Comparison of ENCODE assay signal across 11 cellular contexts in the genomic region with DNA sequence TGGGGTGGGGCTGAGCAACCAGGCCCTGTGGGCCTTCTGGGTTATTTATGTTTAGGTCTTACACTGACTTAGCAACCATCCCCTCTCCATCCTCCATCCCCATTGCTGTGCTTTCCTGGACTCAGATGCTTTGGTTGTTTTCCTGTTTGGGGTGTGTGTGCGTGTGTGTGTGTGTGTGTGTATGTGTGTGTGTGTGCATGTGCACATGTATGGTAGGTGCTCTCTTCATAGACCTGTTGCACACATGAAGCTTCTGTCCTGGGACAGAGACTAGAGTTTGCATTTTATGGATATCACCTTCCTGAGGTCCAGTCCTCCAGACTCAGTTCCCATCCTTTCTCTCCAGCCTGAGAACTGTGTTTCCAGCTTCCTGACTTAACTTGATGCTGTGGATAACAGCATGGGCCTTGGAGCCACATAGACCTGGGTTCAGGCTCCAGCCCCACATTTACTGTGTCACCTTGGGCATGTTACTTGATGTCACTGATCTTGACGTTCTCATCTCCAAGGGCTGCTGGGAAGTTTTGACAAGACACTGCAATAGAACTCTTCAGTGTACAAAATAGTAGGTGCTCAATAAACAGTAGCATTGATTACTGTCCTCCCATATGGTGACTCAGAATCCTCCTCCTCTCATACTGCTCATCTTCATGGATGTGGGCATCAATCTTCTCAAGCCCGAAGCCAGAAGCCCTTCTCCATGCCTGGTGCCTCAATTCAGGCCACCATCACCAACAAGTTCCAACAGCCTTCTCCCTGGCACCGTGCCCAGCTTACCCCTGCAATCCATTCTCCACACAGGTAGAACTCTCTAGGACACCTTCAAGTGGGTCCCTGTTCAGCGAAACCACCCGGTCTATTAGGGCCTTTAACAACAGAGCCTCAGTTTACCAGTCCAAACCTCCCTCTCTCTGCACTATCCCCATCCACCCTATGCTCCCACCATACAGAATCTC.
A peak's percentile ranks its signal among the peaks of the same experiment; 100 is the strongest.
DNase-seq lines count a peak whose midpoint lies in the region; ATAC-seq, FAIRE-seq and TF ChIP-seq lines count a peak whose summit lies in the region.
"Had no signal": no experiment of that assay in that cellular context is flagged by ENCODE, and none has a peak within 500 bp of the region (broad histone marks: within the 10 kb centered on the region; RNA-seq: fewer than 3 reads in every experiment).

No MANE protein-coding gene starts in this region.

- SMC1A ChIA-PET in GM12878 (lab: Charles Lee; ENCODE audit: uncharacterized antibody, unreplicated experiment), result interaction anchor here (0.8 to 5.8 kb wide), 13 partner anchors 9 to 140 kb away, joined by 3 to 31 read pairs (median 5); no protein-coding TSS in a partner anchor

- H3K27ac ChIP-seq in GM12878 (ENCODE audit: control insufficient read depth, insufficient read depth), result peak overlapping the region; percentile 71
- H3K27ac ChIP-seq: 22Rv1 had no signal

- H3K9me3 Mint-ChIP-seq in natural killer cell, result no peaks in the 10 kb centered on the region

- TF ChIP-seq CTCF in GM12878 (IDR thresholded peaks at IDR 0.05 in 2 of 3, conservative IDR thresholded peaks at IDR 0.05 in 1 of 3; ENCODE audit: control insufficient read depth in 2 of 3, extremely low read depth in 1 of 3, insufficient read depth in 1 of 3, low read depth in 3 of 3, low read length in 3 of 3) (no peak), natural killer cell (IDR thresholded peaks at IDR 0.05) (no peak)

- ATAC-seq in GM12878 (no peak), natural killer cell (no peak), HG03342 (IDR thresholded peaks at IDR 0.05; ENCODE audit: unreplicated experiment) (no peak), HG02852 (IDR thresholded peaks at IDR 0.05; ENCODE audit: unreplicated experiment) (no peak)
- ATAC-seq: Panc1, right cardiac atrium had no signal

- in situ Hi-C loops in GM12878 (cut with MboI), result no loop called here

- WGBS in GM12878 (ENCODE audit: insufficient coverage, insufficient replicate concordance, low lambda C conversion rate, missing lambda C conversion rate), result 94% methylated on average over 6 of the region's 6 CpGs

- H3K4me1 ChIP-seq in GM12878 (ENCODE audit: control insufficient read depth, insufficient read depth, low read length), result peaks cover 24% of the 10 kb centered on the region

- no peak overlapping the region for H3K9ac ChIP-seq in GM12878 (ENCODE audit: control insufficient read depth, insufficient read depth, low read length)

- RAD21 ChIA-PET in GM12878 (lab: Charles Lee; ENCODE audit: unreplicated experiment), result interaction anchor here (0.8 to 18.2 kb wide), 15 partner anchors 7 to 143 kb away, joined by 3 to 262 read pairs (median 8); no protein-coding TSS in a partner anchor

- no peak for TF ChIP-seq RAD21 in GM12878 (IDR thresholded peaks at IDR 0.05; ENCODE audit: insufficient read depth, low read depth, low read length)

- peak overlapping the region; percentile 2 to 31 for H3K27ac Mint-ChIP-seq in natural killer cell

- no peak overlapping the region for H3K4me3 Mint-ChIP-seq in natural killer cell

- TF ChIP-seq EP300 in GM12878 (IDR thresholded peaks at IDR 0.05; ENCODE audit: borderline replicate concordance in 1 of 2, control insufficient read depth in 1 of 2, low read depth in 2 of 2, low read length in 2 of 2), result no peak

- no peak overlapping the region for H3K4me2 ChIP-seq in GM12878 (ENCODE audit: control insufficient read depth, insufficient read depth)

- H3K9me3 ChIP-seq in GM12878 (replicated peaks; ENCODE audit: control insufficient read depth, insufficient read depth, low read length), result no peaks in the 10 kb centered on the region

- H3K4me3 ChIP-seq in GM12878, result no peak overlapping the region

- no peaks in the 10 kb centered on the region for H3K79me2 ChIP-seq in GM12878 (ENCODE audit: control insufficient read depth, insufficient read depth, low read length)

- H3K4me1 Mint-ChIP-seq in natural killer cell, result peaks cover 36 to 39% of the 10 kb centered on the region in 2 donors

- POLR2A ChIA-PET in GM12878 (lab: Charles Lee), result interaction anchor here (0.6 to 5.2 kb wide), 9 partner anchors 7 to 136 kb away, joined by 3 to 37 read pairs (median 6); no protein-coding TSS in a partner anchor

- CTCF ChIA-PET in GM12878 (lab: Yijun Ruan, JAX), result interaction anchor here (0.9 to 2.5 kb wide), 9 partner anchors 8 to 199 kb away, joined by 3 to 20 read pairs (median 4); no protein-coding TSS in a partner anchor

- DNase-seq in NCI-H82 (lab: John Stamatoyannopoulos, UW) (peak; percentile 46), NCI-H82 treated with DMSO at 0.1 percent for 48 hours (lab: John Stamatoyannopoulos, UW; ENCODE audit: unreplicated experiment) (no peak), NCI-H345 (lab: John Stamatoyannopoulos, UW) (peak; percentile 40), GM12878 (ENCODE audit: low read depth, low spot score) (no peak), natural killer cell (no peak), NCI-H146 treated with DMSO at 0.1 percent for 48 hours (lab: John Stamatoyannopoulos, UW; ENCODE audit: unreplicated experiment) (no peak)

- H3K27me3 ChIP-seq in GM12878 (replicated peaks in 1 of 2; ENCODE audit: control insufficient read depth in 2 of 2, insufficient read depth in 2 of 2, low read length in 1 of 2), result no peaks in the 10 kb centered on the region

- FAIRE-seq in GM12878 (lab: Jason Lieb, UNC), result no peak

- no peak overlapping the region for H2AFZ ChIP-seq in GM12878 (ENCODE audit: control insufficient read depth, low read depth, low read length)

- H3K36me3 ChIP-seq in GM12878 (ENCODE audit: control insufficient read depth in 2 of 2, insufficient read depth in 2 of 2, low read length in 1 of 2), result no peaks in the 10 kb centered on the region

- H3K36me3 Mint-ChIP-seq in natural killer cell, result no peaks in the 10 kb centered on the region

- BruUV-seq in GM12878 (replicated peaks; lab: Mats Ljungman, UMichigan), result no TSS peak

- intact Hi-C loops in GM12878 (cut with micrococcal nuclease; ENCODE audit: unreplicated experiment) (no loop called here), natural killer cell (cut with micrococcal nuclease) (no loop called here)

- TF ChIP-seq POLR2A in GM12878 (IDR thresholded peaks at IDR 0.05; ENCODE audit: low read depth, low read length), result no peak

- H4K20me1 ChIP-seq in GM12878 (ENCODE audit: control insufficient read depth, insufficient read depth), result no peaks in the 10 kb centered on the region

- H3K27me3 Mint-ChIP-seq in natural killer cell (ENCODE audit: low read depth in 2 of 2), result no peaks in the 10 kb centered on the region

TF ChIP-seq in GM12878, 131 proteins besides CTCF, POLR2A, EP300 and RAD21:
- TF ChIP-seq CBX3 (IDR thresholded peaks at IDR 0.05; ENCODE audit: borderline replicate concordance, low read depth) (no peak), HCFC1 (IDR thresholded peaks at IDR 0.05; ENCODE audit: low read length) (no peak), RAD51 (IDR thresholded peaks at IDR 0.05) (no peak), ZZZ3 (IDR thresholded peaks at IDR 0.05; ENCODE audit: control insufficient read depth, insufficient read length, low read depth) (no peak), STAT3 (IDR thresholded peaks at IDR 0.05; ENCODE audit: low read depth, low read length) (no peak)
- TF ChIP-seq, protein P1, sequence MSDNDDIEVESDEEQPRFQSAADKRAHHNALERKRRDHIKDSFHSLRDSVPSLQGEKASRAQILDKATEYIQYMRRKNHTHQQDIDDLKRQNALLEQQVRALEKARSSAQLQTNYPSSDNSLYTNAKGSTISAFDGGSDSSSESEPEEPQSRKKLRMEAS (IDR thresholded peaks at IDR 0.05; ENCODE audit: low read depth, low read length), result no peak
- TF ChIP-seq, protein P2, sequence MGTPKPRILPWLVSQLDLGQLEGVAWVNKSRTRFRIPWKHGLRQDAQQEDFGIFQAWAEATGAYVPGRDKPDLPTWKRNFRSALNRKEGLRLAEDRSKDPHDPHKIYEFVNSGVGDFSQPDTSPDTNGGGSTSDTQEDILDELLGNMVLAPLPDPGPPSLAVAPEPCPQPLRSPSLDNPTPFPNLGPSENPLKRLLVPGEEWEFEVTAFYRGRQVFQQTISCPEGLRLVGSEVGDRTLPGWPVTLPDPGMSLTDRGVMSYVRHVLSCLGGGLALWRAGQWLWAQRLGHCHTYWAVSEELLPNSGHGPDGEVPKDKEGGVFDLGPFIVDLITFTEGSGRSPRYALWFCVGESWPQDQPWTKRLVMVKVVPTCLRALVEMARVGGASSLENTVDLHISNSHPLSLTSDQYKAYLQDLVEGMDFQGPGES (IDR thresholded peaks at IDR 0.05), result no peak
- TF ChIP-seq, protein P3, sequence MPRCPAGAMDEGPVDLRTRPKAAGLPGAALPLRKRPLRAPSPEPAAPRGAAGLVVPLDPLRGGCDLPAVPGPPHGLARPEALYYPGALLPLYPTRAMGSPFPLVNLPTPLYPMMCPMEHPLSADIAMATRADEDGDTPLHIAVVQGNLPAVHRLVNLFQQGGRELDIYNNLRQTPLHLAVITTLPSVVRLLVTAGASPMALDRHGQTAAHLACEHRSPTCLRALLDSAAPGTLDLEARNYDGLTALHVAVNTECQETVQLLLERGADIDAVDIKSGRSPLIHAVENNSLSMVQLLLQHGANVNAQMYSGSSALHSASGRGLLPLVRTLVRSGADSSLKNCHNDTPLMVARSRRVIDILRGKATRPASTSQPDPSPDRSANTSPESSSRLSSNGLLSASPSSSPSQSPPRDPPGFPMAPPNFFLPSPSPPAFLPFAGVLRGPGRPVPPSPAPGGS (IDR thresholded peaks at IDR 0.05; ENCODE audit: borderline replicate concordance, insufficient read depth, low read depth, low read length, poor library complexity, severe bottlenecking), result no peak
TF ChIP-seq in GM12878: peak in this region for 0.

Comparison
In these comparisons a context has a peak if more than half of its experiments do, and no peak if none do; other contexts are left out.
1. DNase-seq: peak in NCI-H82 (single experiment) and NCI-H345 (single experiment); none in NCI-H82 treated with DMSO at 0.1 percent for 48 hours (single experiment), GM12878 (single experiment), natural killer cell (single experiment) and NCI-H146 treated with DMSO at 0.1 percent for 48 hours (single experiment).